In genomic region chr10:125190961-125191360, GRCh38 we compare ENCODE assay signal across 22 cellular contexts.
"Had no signal": no experiment of that assay in that cellular context is flagged by ENCODE, and none has a peak within 500 bp of the region (broad histone marks: within the 10 kb centered on the region; RNA-seq: fewer than 3 reads in every experiment).

No MANE protein-coding gene starts in this region.

- H3K27ac Mint-ChIP-seq: activated naive CD8-positive, alpha-beta T cell; activated T-helper 2 cell treated with anti-CD3 and anti-CD28 coated beads, Interferon-gamma antibody, Interleukin-2, Interleukin-4, amounts not matched to agents 10 μg/mL and 5 μg/mL and 100 μg/mL, durations not matched to agents 14 hours and 24 hours and 36 hours; immature natural killer cell; T-helper 1 cell treated with Interleukin-12 subunit alpha and Interleukin-12 subunit beta and Interleukin-4 antibody, amounts not matched to agents 30 μg/mL and 1 μg/mL, for 36 hours had no signal

- H3K4me3 Mint-ChIP-seq: activated naive CD8-positive, alpha-beta T cell; activated T-cell treated with anti-CD3 and anti-CD28 coated beads, Interleukin-2, amount 50 U/mL, for 4 hours; immature natural killer cell; T-helper 1 cell treated with Interleukin-12 subunit alpha and Interleukin-12 subunit beta and Interleukin-4 antibody, amounts not matched to agents 30 μg/mL and 1 μg/mL, for 36 hours had no signal

- H3K36me3 ChIP-seq: adrenal gland, sigmoid colon, thyroid gland, upper lobe of right lung had no signal

- DNase-seq: activated CD4-positive, alpha-beta T cell treated with anti-CD3 and anti-CD28 coated beads for 4 hours; activated CD4-positive, alpha-beta T cell treated with anti-CD3 and anti-CD28 coated beads, Interleukin-2, amount 50 U/mL, for 48 hours; activated CD4-positive, CD25-positive, alpha-beta regulatory T cell; activated CD8-positive, alpha-beta memory T cell treated with anti-CD3 and anti-CD28 coated beads, Interleukin-2, amount 50 U/mL, for 48 hours; activated naive CD4-positive, alpha-beta T cell; activated T-cell treated with anti-CD3 and anti-CD28 coated beads, Interleukin-2, amount 50 U/mL, for 4 hours; effector CD4-positive, alpha-beta T cell; immature natural killer cell; sigmoid colon; stimulated activated CD4-positive, alpha-beta T cell treated with anti-CD3 and anti-CD28 coated beads, Interleukin-4, amount 100 ng/mL, for 1 hour; stimulated activated naive CD4-positive, alpha-beta T cell; T1000; thyroid gland; upper lobe of right lung had no signal

- ATAC-seq: activated T-cell treated with anti-CD3 and anti-CD28 coated beads, Interleukin-2, amount 50 U/mL, for 4 hours; left lobe of liver; upper lobe of right lung had no signal

- H3K27ac ChIP-seq: adrenal gland, parathyroid adenoma, sigmoid colon, thyroid gland, upper lobe of right lung had no signal

- H3K9me3 ChIP-seq: adrenal gland, sigmoid colon, thyroid gland, upper lobe of right lung had no signal

- H3K27me3 ChIP-seq: adrenal gland, sigmoid colon, thyroid gland, upper lobe of right lung had no signal

- H3K4me3 ChIP-seq: adrenal gland, lung, sigmoid colon, smooth muscle cell, thyroid gland, upper lobe of right lung had no signal

- H3K4me1 ChIP-seq: adrenal gland, parathyroid adenoma, sigmoid colon, thyroid gland, upper lobe of right lung had no signal

- H3K36me3 Mint-ChIP-seq: activated naive CD8-positive, alpha-beta T cell; immature natural killer cell had no signal

- H3K9me3 Mint-ChIP-seq: activated T-cell treated with anti-CD3 and anti-CD28 coated beads, Interleukin-2, amount 50 U/mL, for 4 hours; activated T-helper 2 cell treated with anti-CD3 and anti-CD28 coated beads, Interferon-gamma antibody, Interleukin-2, Interleukin-4, amounts not matched to agents 10 μg/mL and 5 μg/mL and 100 μg/mL, durations not matched to agents 14 hours and 24 hours and 36 hours; immature natural killer cell; T-helper 1 cell treated with Interleukin-12 subunit alpha and Interleukin-12 subunit beta and Interleukin-4 antibody, amounts not matched to agents 30 μg/mL and 1 μg/mL, for 36 hours had no signal

- H3K4me1 Mint-ChIP-seq: immature natural killer cell had no signal
